Comparison of ENCODE assay signal across 8 cellular contexts in genomic region chrX:65723706-65724105, GRCh38. TPM values are rescaled to one million over a fixed set of nuclear protein-coding genes. Genes with fewer than 3 reads are reported as not detected.
DNase-seq lines count a peak whose midpoint lies in the region; ATAC-seq and TF ChIP-seq lines count a peak whose summit lies in the region.
"Had no signal": no experiment of that assay in that cellular context is flagged by ENCODE, and none has a peak within 500 bp of the region (broad histone marks: within the 10 kb centered on the region; RNA-seq: fewer than 3 reads in every experiment).

No MANE protein-coding gene starts in this region.

- H3K4me3 ChIP-seq in esophagus muscularis mucosa, result no peak overlapping the region
- H3K4me3 ChIP-seq: SJSA1 had no signal

- 75% methylated on average over 2 of the region's 2 CpGs for WGBS in esophagus muscularis mucosa

- peaks cover 0 to 7% (median 0%) of the 10 kb centered on the region in 4 donors for H3K9me3 ChIP-seq in esophagus muscularis mucosa
- H3K9me3 ChIP-seq: SJSA1 had no signal

- no peak for TF ChIP-seq CTCF in esophagus muscularis mucosa (IDR thresholded peaks at IDR 0.05)

- intact Hi-C loops in sciatic nerve (cut with DNase I) (no loop called here), esophagus muscularis mucosa (cut with DNase I) (no loop called here)

- peaks cover 0 to 9% (median 4%) of the 10 kb centered on the region in 4 donors for H3K36me3 ChIP-seq in esophagus muscularis mucosa

- H3K4me1 ChIP-seq in esophagus muscularis mucosa, result peaks cover 12 to 52% (median 40%) of the 10 kb centered on the region in 4 donors

- H3K27me3 ChIP-seq in esophagus muscularis mucosa, result no peaks in the 10 kb centered on the region
- H3K27me3 ChIP-seq: SJSA1 had no signal

- ATAC-seq in GM19025 (IDR thresholded peaks at IDR 0.05; ENCODE audit: low read depth, unreplicated experiment) (peak; percentile 72), HG02938 (IDR thresholded peaks at IDR 0.05; ENCODE audit: unreplicated experiment) (peak; percentile 68), sciatic nerve (peak; percentile 13)

- no peak for TF ChIP-seq POLR2A in esophagus muscularis mucosa (IDR thresholded peaks at IDR 0.05; ENCODE audit: low read depth)

- H3K27ac ChIP-seq in esophagus muscularis mucosa (replicated peaks in 1 of 4), result no peak overlapping the region
- H3K27ac ChIP-seq: SJSA1 had no signal

- peak; percentile 9 to 14 for DNase-seq in activated CD4-positive, alpha-beta T cell treated with anti-CD3 and anti-CD28 coated beads, Interleukin-2, amount 50 U/mL, for 4 hours
- DNase-seq in sciatic nerve (ENCODE audit: low spot score) (no peak), esophagus muscularis mucosa (ENCODE audit: extremely low spot score) (no peak), GOT3 (lab: John Stamatoyannopoulos, UW) (no peak), GM19240 (ENCODE audit: insufficient read length, low spot score) (no peak)

- no peak for TF ChIP-seq EP300 in esophagus muscularis mucosa (IDR thresholded peaks at IDR 0.05)

RNA-seq across cellular contexts. Expression of gene MSN, which starts 56.3 kb away (rescaled TPM):
- 325 TPM for total RNA-seq in sciatic nerve
- 100 to 1,000 TPM; 206 to 311 (median 290) TPM for total RNA-seq in esophagus muscularis mucosa

Comparison
In these comparisons a context has a peak if more than half of its experiments do, and no peak if none do; other contexts are left out.
1. ATAC-seq: peak in every context shown above with its lines; median percentile 72 in GM19025; 68 in HG02938; 13 in sciatic nerve.
2. DNase-seq: peak in activated CD4-positive, alpha-beta T cell treated with anti-CD3 and anti-CD28 coated beads, Interleukin-2, amount 50 U/mL, for 4 hours (2 of 2); none in sciatic nerve (single experiment), esophagus muscularis mucosa (single experiment), GOT3 (single experiment) and GM19240 (single experiment).